In the genomic region with DNA sequence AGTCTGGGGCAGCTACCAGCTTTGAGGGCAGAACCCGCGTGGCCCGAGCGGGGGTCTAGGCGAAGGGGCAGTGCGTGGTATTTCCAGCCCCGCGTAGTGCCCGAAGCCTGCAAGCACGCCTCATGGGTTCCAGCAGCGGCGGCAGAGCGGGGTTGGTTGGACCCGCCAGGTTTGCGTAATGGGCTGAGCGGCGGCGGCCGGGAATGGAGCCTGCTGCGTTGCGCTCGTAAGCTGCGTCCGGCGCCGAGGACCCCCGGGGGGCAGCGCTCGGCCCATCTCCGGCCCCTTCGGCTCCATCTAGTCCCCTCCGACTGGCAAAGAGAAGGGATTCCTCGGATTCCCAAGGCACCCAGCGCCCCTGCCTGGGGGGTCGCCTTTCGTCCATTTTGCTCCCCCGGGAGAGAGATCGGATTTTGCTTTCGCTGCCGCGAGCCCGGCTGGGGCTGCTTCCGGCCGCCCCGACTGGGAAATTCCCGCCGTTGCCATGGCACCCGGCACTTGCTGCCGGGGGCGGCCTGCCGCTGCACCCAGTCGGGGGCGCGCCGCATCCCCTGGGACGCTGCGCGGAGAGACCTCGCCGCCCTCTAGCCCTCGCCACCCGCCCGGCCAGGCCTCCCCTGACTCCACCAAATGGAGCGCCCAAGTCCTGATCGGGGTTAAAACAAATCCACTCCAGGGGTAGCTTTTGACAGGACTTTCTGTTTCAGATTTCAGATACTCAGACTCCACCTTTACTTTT, we compare ENCODE assay signal across 9 cellular contexts. TPM values are rescaled to one million over a fixed set of nuclear protein-coding genes. Genes with fewer than 3 reads are reported as not detected.
DNase-seq lines count a peak whose midpoint lies in the region; ATAC-seq and TF ChIP-seq lines count a peak whose summit lies in the region.
"Not testable (repeated sequence)": the region's sequence is repeated elsewhere in the genome, so short reads cannot be mapped to it uniquely, and the experiment has no call there.
"Had no signal": no experiment of that assay in that cellular context is flagged by ENCODE, and none has a peak within 500 bp of the region (broad histone marks: within the 10 kb centered on the region; RNA-seq: fewer than 3 reads in every experiment).

No MANE protein-coding gene starts in this region.

- H3K27me3 ChIP-seq in testis = not testable (repeated sequence)

- H3K27ac Mint-ChIP-seq in WTC11; endothelial cell (ENCODE audit: unreplicated experiment): not testable (repeated sequence)
- H3K27ac Mint-ChIP-seq in mesothelial cell of epicardium = peak overlapping the region; percentile 95

- H3K4me3 Mint-ChIP-seq in WTC11 (peak overlapping the region; percentile 65), endothelial cell (ENCODE audit: unreplicated experiment) (peak overlapping the region; percentile 84), mesothelial cell of epicardium (peak overlapping the region; percentile 79)

- TF ChIP-seq POLR2A in testis (IDR thresholded peaks at IDR 0.05) = not testable (repeated sequence)

- H3K27me3 Mint-ChIP-seq in WTC11 (ENCODE audit: low read depth); endothelial cell (ENCODE audit: unreplicated experiment); mesothelial cell of epicardium (ENCODE audit: low read depth): not testable (repeated sequence)

- H3K4me1 ChIP-seq in testis = not testable (repeated sequence)

- CTCF ChIA-PET in WTC11 (lab: Charles Lee) = not testable (repeated sequence)

- WGBS in testis, 2 donors = 0% methylated on average over 2 of the region's 65 CpGs; no CpG with 5 or more reads in 1 of the 2 donors

- H3K4me1 Mint-ChIP-seq in WTC11; endothelial cell (ENCODE audit: unreplicated experiment); mesothelial cell of epicardium: not testable (repeated sequence)

- POLR2A ChIA-PET in WTC11 (lab: Charles Lee) = not testable (repeated sequence)

- not testable (repeated sequence) for H3K9me3 ChIP-seq in testis

- not testable (repeated sequence) for H3K36me3 ChIP-seq in testis (ENCODE audit: low read depth, missing control alignments)

- not testable (repeated sequence) for ATAC-seq in WTC11

- H3K36me3 Mint-ChIP-seq in WTC11; endothelial cell (ENCODE audit: low read depth, unreplicated experiment); mesothelial cell of epicardium: not testable (repeated sequence)

- H3K4me3 ChIP-seq in testis = peak overlapping the region in 1 of 2 donors; percentile 63

- TF ChIP-seq CTCF in WTC11 (IDR thresholded peaks at IDR 0.05); endothelial cell (IDR thresholded peaks at IDR 0.05; ENCODE audit: unreplicated experiment); mesothelial cell of epicardium (IDR thresholded peaks at IDR 0.05; ENCODE audit: unreplicated experiment); testis (IDR thresholded peaks at IDR 0.05): not testable (repeated sequence)

- not testable (repeated sequence) for H3K27ac ChIP-seq in testis

- DNase-seq in GF-D8 (lab: John Stamatoyannopoulos, UW) (peak; percentile 30), NCI-H345 (lab: John Stamatoyannopoulos, UW) (peak; percentile 48), WTC11 (ENCODE audit: low spot score) (peak; percentile 45), activated gamma-delta T cell (lab: John Stamatoyannopoulos, UW) (peak; percentile 64), endothelial cell (ENCODE audit: low spot score) (peak; percentile 30), mesothelial cell of epicardium (ENCODE audit: low spot score in 2 of 2, unreplicated experiment in 2 of 2) (peak; percentile 48 to 72), testis (peak; percentile 23)
- peak; percentile 43 to 57 for DNase-seq in stimulated activated CD4-positive, alpha-beta T cell treated with anti-CD3 and anti-CD28 coated beads, Interleukin-12 subunit alpha, Interleukin-12 subunit beta, amount 100 ng/mL, for 24 hours (ENCODE audit: low read depth in 2 of 2)

- not testable (repeated sequence) for H3K9me3 Mint-ChIP-seq in WTC11; endothelial cell (ENCODE audit: unreplicated experiment); mesothelial cell of epicardium

- intact Hi-C loops in testis (cut with DNase I; ENCODE audit: low total_unique reads) = not testable (repeated sequence)

RNA-seq across cellular contexts. Expression of a gene that starts 24.2 kb away (rescaled TPM):
- total RNA-seq in WTC11 (2021) (not detected in 3 replicates), endothelial cell (ENCODE audit: unreplicated experiment) (not detected), mesothelial cell of epicardium (not detected in 3 replicates), testis (not detected)
- polyA plus RNA-seq in testis (ENCODE audit: insufficient read depth, low read depth, low replicate concordance) = not detected
- total RNA-seq: uterus had no signal
